In the genomic region with DNA sequence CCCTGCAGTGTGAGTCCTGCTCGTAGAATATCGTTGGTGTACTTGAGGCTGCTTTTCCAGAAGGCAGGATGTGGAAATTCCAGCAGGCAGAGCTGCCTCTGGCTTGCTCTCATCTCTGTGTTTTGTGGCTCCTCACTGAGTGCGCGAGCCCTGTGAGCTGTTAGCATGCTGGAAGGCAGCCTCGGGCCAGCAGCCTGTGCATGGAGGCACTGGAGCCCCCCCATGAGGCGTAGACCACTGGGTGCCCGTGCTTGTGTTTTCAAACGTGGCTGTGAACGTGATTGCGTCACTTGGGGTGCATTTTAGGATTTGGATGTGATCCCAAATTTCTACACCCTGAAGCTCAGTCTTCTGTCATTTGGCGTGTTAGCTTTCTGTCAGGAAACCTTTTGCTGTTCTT, we compare ENCODE assay signal across 1 cellular context.
A peak's percentile ranks its signal among the peaks of the same experiment; 100 is the strongest.
TF ChIP-seq lines count a peak whose summit lies in the region.

No MANE protein-coding gene starts in this region.

TF ChIP-seq in H1, 55 proteins besides CTCF, POLR2A, EP300 and RAD21:
- TF ChIP-seq CBX8 (IDR thresholded peaks at IDR 0.05; ENCODE audit: borderline replicate concordance, low read depth, low read length) = no peak
- TF ChIP-seq RXRA (IDR thresholded peaks at IDR 0.05; ENCODE audit: insufficient read depth, low read depth, low read length) = no peak
- TF ChIP-seq BACH1 (IDR thresholded peaks at IDR 0.05; ENCODE audit: low read length) = no peak
- TF ChIP-seq CEBPB (IDR thresholded peaks at IDR 0.05; ENCODE audit: low read depth, low read length) = 0 out of 2 replicates have a peak, but pooled peaks have one; percentile 32
- TF ChIP-seq SIX5 (IDR thresholded peaks at IDR 0.05; ENCODE audit: low read depth, low read length) = no peak
- TF ChIP-seq BCL11A (IDR thresholded peaks at IDR 0.05; ENCODE audit: low read depth in 2 of 2, low read length in 2 of 2) = no peak
- TF ChIP-seq CHD2 (IDR thresholded peaks at IDR 0.05; ENCODE audit: low read length) = no peak
